9 cellular contexts compared by ENCODE assay signal in genomic region chr17:7705269-7706255, GRCh38. TPM values are rescaled to one million over a fixed set of nuclear protein-coding genes. Genes with fewer than 3 reads are reported as not detected.
DNase-seq lines count a peak whose midpoint lies in the region; ATAC-seq and TF ChIP-seq lines count a peak whose summit lies in the region.
"Had no signal": no experiment of that assay in that cellular context is flagged by ENCODE, and none has a peak within 500 bp of the region (broad histone marks: within the 10 kb centered on the region; RNA-seq: fewer than 3 reads in every experiment).

No MANE protein-coding gene starts in this region.

- no peak for DNase-seq in activated naive CD4-positive, alpha-beta T cell treated with anti-CD3 and anti-CD28 coated beads for 36 hours
- DNase-seq in caudate nucleus (lab: John Stamatoyannopoulos, UW) (peak in 7 of 61 donors; percentile 10 to 54 (median 27)), memory B cell (ENCODE audit: low spot score in 2 of 2) (peak in 1 of 2 donors; percentile 30), upper lobe of right lung (no peak), NCI-H2029 (lab: John Stamatoyannopoulos, UW) (no peak), glomerular visceral epithelial cell (ENCODE audit: extremely low spot score) (no peak)

- H3K27ac ChIP-seq in caudate nucleus (ENCODE audit: low read depth, low read length) (peak overlapping the region; percentile 54), upper lobe of right lung (no peak overlapping the region)

- peaks cover 12% of the 10 kb centered on the region for H3K4me1 ChIP-seq in upper lobe of right lung

- peaks cover 40% of the 10 kb centered on the region for H3K27me3 Mint-ChIP-seq in activated naive CD4-positive, alpha-beta T cell treated with anti-CD3 and anti-CD28 coated beads, Interleukin-2, amount 50 U/mL, for 24 hours
- H3K27me3 Mint-ChIP-seq in activated naive CD4-positive, alpha-beta T cell treated with anti-CD3 and anti-CD28 coated beads for 36 hours (ENCODE audit: low read depth), result peaks cover 48% of the 10 kb centered on the region
- H3K27me3 Mint-ChIP-seq in memory B cell, result peaks cover 41% of the 10 kb centered on the region

- H3K27ac Mint-ChIP-seq in activated naive CD4-positive, alpha-beta T cell treated with anti-CD3 and anti-CD28 coated beads, Interleukin-2, amount 50 U/mL, for 24 hours, result no peak overlapping the region
- no peak overlapping the region for H3K27ac Mint-ChIP-seq in activated naive CD4-positive, alpha-beta T cell treated with anti-CD3 and anti-CD28 coated beads for 36 hours
- H3K27ac Mint-ChIP-seq in memory B cell, result no peak overlapping the region
- H3K27ac Mint-ChIP-seq: stimulated activated naive CD8-positive, alpha-beta T cell treated with anti-CD3 and anti-CD28 coated beads, Interleukin-15, Interleukin-2, amounts not matched to agents 100 ng/mL and 50 ng/mL, for 24 hours had no signal

- H3K4me3 ChIP-seq in upper lobe of right lung, result peak overlapping the region; percentile 10

- CTCF ChIA-PET in activated naive CD4-positive, alpha-beta T cell treated with anti-CD3 and anti-CD28 coated beads for 36 hours (lab: Charles Lee), result interaction anchor here (1.0 to 1.3 kb wide), 3 partner anchors 11 to 37 kb away, joined by 3 to 4 read pairs (median 3); no protein-coding TSS in a partner anchor

- H3K36me3 Mint-ChIP-seq in activated naive CD4-positive, alpha-beta T cell treated with anti-CD3 and anti-CD28 coated beads, Interleukin-2, amount 50 U/mL, for 24 hours, result peaks cover 15% of the 10 kb centered on the region
- H3K36me3 Mint-ChIP-seq in activated naive CD4-positive, alpha-beta T cell treated with anti-CD3 and anti-CD28 coated beads for 36 hours (ENCODE audit: low read depth), result peaks cover 22% of the 10 kb centered on the region
- peaks cover 24% of the 10 kb centered on the region for H3K36me3 Mint-ChIP-seq in memory B cell

- peak overlapping the region; percentile 56 for H3K4me3 Mint-ChIP-seq in activated naive CD4-positive, alpha-beta T cell treated with anti-CD3 and anti-CD28 coated beads, Interleukin-2, amount 50 U/mL, for 24 hours
- H3K4me3 Mint-ChIP-seq in activated naive CD4-positive, alpha-beta T cell treated with anti-CD3 and anti-CD28 coated beads for 36 hours, result no peak overlapping the region
- H3K4me3 Mint-ChIP-seq in memory B cell, result no peak overlapping the region

- ATAC-seq in memory B cell (ENCODE audit: low read depth) (peak; percentile 39), upper lobe of right lung (no peak), GM18909 (IDR thresholded peaks at IDR 0.05; ENCODE audit: poor library complexity, unreplicated experiment) (no peak)

- peaks cover 56% of the 10 kb centered on the region for H3K27me3 ChIP-seq in upper lobe of right lung

- TF ChIP-seq CTCF in upper lobe of right lung (IDR thresholded peaks at IDR 0.05), result no peak

- H3K4me1 Mint-ChIP-seq in activated naive CD4-positive, alpha-beta T cell treated with anti-CD3 and anti-CD28 coated beads, Interleukin-2, amount 50 U/mL, for 24 hours, result peaks cover 24% of the 10 kb centered on the region
- H3K4me1 Mint-ChIP-seq in activated naive CD4-positive, alpha-beta T cell treated with anti-CD3 and anti-CD28 coated beads for 36 hours (ENCODE audit: low read depth), result peaks cover 17% of the 10 kb centered on the region
- H3K4me1 Mint-ChIP-seq in memory B cell, result peaks cover 24% of the 10 kb centered on the region

- H3K9me3 ChIP-seq in upper lobe of right lung, result no peaks in the 10 kb centered on the region

- no peaks in the 10 kb centered on the region for H3K9me3 Mint-ChIP-seq in activated naive CD4-positive, alpha-beta T cell treated with anti-CD3 and anti-CD28 coated beads, Interleukin-2, amount 50 U/mL, for 24 hours
- H3K9me3 Mint-ChIP-seq in activated naive CD4-positive, alpha-beta T cell treated with anti-CD3 and anti-CD28 coated beads for 36 hours, result no peaks in the 10 kb centered on the region
- no peaks in the 10 kb centered on the region for H3K9me3 Mint-ChIP-seq in memory B cell
- H3K9me3 Mint-ChIP-seq: stimulated activated naive CD8-positive, alpha-beta T cell treated with anti-CD3 and anti-CD28 coated beads, Interleukin-15, Interleukin-2, amounts not matched to agents 100 ng/mL and 50 ng/mL, for 24 hours had no signal

- H3K36me3 ChIP-seq in upper lobe of right lung, result peaks cover 9% of the 10 kb centered on the region

- intact Hi-C loops in activated naive CD4-positive, alpha-beta T cell treated with anti-CD3 and anti-CD28 coated beads for 36 hours (cut with micrococcal nuclease), result no loop called here
- intact Hi-C loops in upper lobe of right lung (cut with DNase I), result no loop called here

RNA-seq across cellular contexts. Expression of gene EFNB3, which starts 0.6 kb away (rescaled TPM):
- total RNA-seq in activated naive CD4-positive, alpha-beta T cell treated with anti-CD3 and anti-CD28 coated beads for 36 hours, result not detected
- total RNA-seq in upper lobe of right lung, result 0.32 TPM

RNA-seq across cellular contexts. Expression of gene DNAH2, which starts 12.0 kb away (rescaled TPM):
- total RNA-seq in activated naive CD4-positive, alpha-beta T cell treated with anti-CD3 and anti-CD28 coated beads for 36 hours, result not detected
- total RNA-seq in upper lobe of right lung, result 0.58 TPM

RNA-seq across cellular contexts. Expression of gene WRAP53, which starts 17.3 kb away (rescaled TPM):
- total RNA-seq in activated naive CD4-positive, alpha-beta T cell treated with anti-CD3 and anti-CD28 coated beads for 36 hours, result 10 to 100 TPM; 13.7 to 14.7 TPM
- 5.7 TPM for total RNA-seq in upper lobe of right lung

RNA-seq across cellular contexts. Expression of gene TP53, which starts 18.3 kb away (rescaled TPM):
- 100 to 1,000 TPM; 148 to 149 TPM for total RNA-seq in activated naive CD4-positive, alpha-beta T cell treated with anti-CD3 and anti-CD28 coated beads for 36 hours
- total RNA-seq in upper lobe of right lung, result 41.7 TPM

RNA-seq across cellular contexts. Expression of gene ATP1B2, which starts 54.8 kb away (rescaled TPM):
- total RNA-seq in activated naive CD4-positive, alpha-beta T cell treated with anti-CD3 and anti-CD28 coated beads for 36 hours, result under 1 TPM; 0.14 to 0.30 TPM
- 4.8 TPM for total RNA-seq in upper lobe of right lung
